In genomic region chr6:39653631-39654030, GRCh38 we compare ENCODE assay signal across 11 cellular contexts.
"Had no signal": no experiment of that assay in that cellular context is flagged by ENCODE, and none has a peak within 500 bp of the region (broad histone marks: within the 10 kb centered on the region; RNA-seq: fewer than 3 reads in every experiment).

No MANE protein-coding gene starts in this region.

- H3K4me2 ChIP-seq: hepatocyte had no signal

- H3K27me3 ChIP-seq: hepatocyte, upper lobe of left lung had no signal

- ATAC-seq: activated T-cell treated with anti-CD3 and anti-CD28 coated beads, Interleukin-2, amount 50 U/mL, for 72 hours had no signal

- DNase-seq: activated CD4-positive, alpha-beta T cell treated with anti-CD3 and anti-CD28 coated beads, Interleukin-2, amount 10 ng/mL, durations not matched to agents 7 days and 5 days; activated CD8-positive, alpha-beta memory T cell treated with anti-CD3 and anti-CD28 coated beads, Interleukin-2, amount 50 U/mL, for 48 hours; activated gamma-delta T cell treated with Interleukin-2 at 50 U/mL for 16 hours; activated naive CD8-positive, alpha-beta T cell treated with anti-CD3 and anti-CD28 coated beads for 36 hours; activated T-cell treated with anti-CD3 and anti-CD28 coated beads, Interleukin-2, amount 50 U/mL, for 72 hours; cerebellar nuclear complex; stimulated activated CD4-positive, alpha-beta T cell treated with anti-CD3 and anti-CD28 coated beads, Interleukin-12 subunit alpha, Interleukin-12 subunit beta, amount 100 ng/mL, for 4 hours; stimulated activated CD4-positive, alpha-beta T cell treated with anti-CD3 and anti-CD28 coated beads, Interleukin-2, amount 100 ng/mL, for 24 hours; stimulated activated naive CD4-positive, alpha-beta T cell; upper lobe of left lung had no signal

- H2AFZ ChIP-seq: hepatocyte had no signal

- H3K9me3 ChIP-seq: upper lobe of left lung had no signal

- H3K36me3 ChIP-seq: upper lobe of left lung had no signal

- H3K27ac ChIP-seq: hepatocyte, upper lobe of left lung had no signal

- H3K4me3 ChIP-seq: hepatocyte, upper lobe of left lung had no signal

- H3K4me1 ChIP-seq: upper lobe of left lung had no signal
